23 cellular contexts compared by ENCODE assay signal in the genomic region with DNA sequence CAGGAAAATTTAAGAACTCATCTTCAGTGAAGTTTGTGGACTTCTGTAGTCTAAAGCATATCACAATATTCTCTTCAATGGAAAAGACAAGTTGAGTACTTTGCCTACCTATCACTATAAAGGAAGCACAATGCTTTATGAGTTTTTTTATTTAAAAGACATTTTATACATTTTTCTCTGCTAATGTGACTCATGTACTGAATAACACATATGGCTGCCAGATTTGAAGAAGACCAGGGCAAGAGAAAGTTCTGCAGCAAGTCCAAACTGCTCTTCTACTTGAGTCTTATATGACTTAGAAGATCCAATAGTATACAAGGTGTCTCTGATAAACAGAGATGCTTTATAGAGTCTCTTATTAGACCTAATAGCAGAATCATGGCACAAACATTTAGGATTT.
"Had no signal": no experiment of that assay in that cellular context is flagged by ENCODE, and none has a peak within 500 bp of the region (broad histone marks: within the 10 kb centered on the region; RNA-seq: fewer than 3 reads in every experiment).

No MANE protein-coding gene starts in this region.

- H3K4me3 ChIP-seq: SJSA1, SK-N-MC had no signal

- H3K27ac ChIP-seq: HL-60, SJSA1, SK-N-MC had no signal

- DNase-seq: KBM-7, MV-4-11, NCI-H1048, NCI-H1105, NCI-H1417, NCI-H1436 treated with DMSO at 0.1 percent for 48 hours, NCI-H1694, NCI-H187 treated with DMSO at 0.1 percent for 48 hours, NCI-H2029 treated with DMSO at 0.1 percent for 48 hours, NCI-H2227 treated with DMSO at 0.1 percent for 48 hours, NCI-H446, NCI-H510A, NCI-H524 treated with DMSO at 0.1 percent for 48 hours, NCI-H69, NCI-H774, Right ventricle myocardium superior, RPMI8226, SIG-M5 had no signal

- H3K9me3 ChIP-seq: SJSA1 had no signal

- FAIRE-seq: HTR-8/SVneo, RCC 7860 had no signal

- H3K27me3 ChIP-seq: SJSA1 had no signal

- H3K4me1 ChIP-seq: SJSA1 had no signal

- H3K36me3 ChIP-seq: SJSA1 had no signal
